In genomic region chr1:114718661-114719423, GRCh38 we compare ENCODE assay signal across 1 cellular context.
TF ChIP-seq lines count a peak whose summit lies in the region.

No MANE protein-coding gene starts in this region.

TF ChIP-seq in GM23338, 12 proteins besides CTCF, POLR2A, EP300 and RAD21 (continued from another document):
- TF ChIP-seq ZNF462 (CRISPR knock-in tag; IDR thresholded peaks at IDR 0.05) (no peak), POLR2AphosphoS5 (IDR thresholded peaks at IDR 0.05; ENCODE audit: low read depth) (no peak), REST (IDR thresholded peaks at IDR 0.05; ENCODE audit: unreplicated experiment) (no peak), CREB1 (CRISPR knock-in tag; IDR thresholded peaks at IDR 0.05; ENCODE audit: low read depth) (no peak), ZNF114 (CRISPR knock-in tag; IDR thresholded peaks at IDR 0.05) (no peak), NANOG (IDR thresholded peaks at IDR 0.05; ENCODE audit: borderline replicate concordance) (no peak), EZH2phosphoT487 (IDR thresholded peaks at IDR 0.05; ENCODE audit: unreplicated experiment) (no peak), STAT1 (IDR thresholded peaks at IDR 0.05; ENCODE audit: unreplicated experiment) (no peak), ZNF331 (CRISPR knock-in tag; IDR thresholded peaks at IDR 0.05; ENCODE audit: low read depth) (no peak), EZH2 (IDR thresholded peaks at IDR 0.05; ENCODE audit: low read depth, unreplicated experiment) (no peak), ETS1 (IDR thresholded peaks at IDR 0.05) (no peak)
